ENCODE assay signal across 21 cellular contexts in genomic region chr11:17102447-17102846, GRCh38. TPM values are rescaled to one million over a fixed set of nuclear protein-coding genes. Genes with fewer than 3 reads are reported as not detected.
A peak's percentile ranks its signal among the peaks of the same experiment; 100 is the strongest.
DNase-seq lines count a peak whose midpoint lies in the region; ATAC-seq and TF ChIP-seq lines count a peak whose summit lies in the region.
"Had no signal": no experiment of that assay in that cellular context is flagged by ENCODE, and none has a peak within 500 bp of the region (broad histone marks: within the 10 kb centered on the region; RNA-seq: fewer than 3 reads in every experiment).

No MANE protein-coding gene starts in this region.

- TF ChIP-seq CTCF in choroid plexus epithelial cell (conservative IDR thresholded peaks at IDR 0.05; ENCODE audit: low read depth, low read length) = no peak
- no peak for TF ChIP-seq CTCF in ovary (IDR thresholded peaks at IDR 0.05)

- no peak overlapping the region for H3K4me3 ChIP-seq in choroid plexus epithelial cell (ENCODE audit: low read depth, low read length)
- H3K4me3 ChIP-seq in ovary = no peak overlapping the region
- H3K4me3 ChIP-seq: Peyer's patch had no signal

- WGBS in ovary, 3 donors = 79 to 86% (median 80%) methylated on average over 5 of the region's 5 CpGs

- no peaks in the 10 kb centered on the region for H3K4me1 ChIP-seq in ovary (ENCODE audit: insufficient read depth)
- H3K4me1 ChIP-seq: Peyer's patch had no signal

- no peaks in the 10 kb centered on the region for H3K36me3 ChIP-seq in ovary

- no peaks in the 10 kb centered on the region for H3K27me3 ChIP-seq in ovary
- H3K27me3 ChIP-seq: Peyer's patch had no signal

- TF ChIP-seq POLR2A in ovary (IDR thresholded peaks at IDR 0.05) = no peak

- DNase-seq in GM04504 (ENCODE audit: low read depth) (peak; percentile 13), NAMALWA (ENCODE audit: low spot score) (peak; percentile 8), choroid plexus epithelial cell (ENCODE audit: low read depth) (peak; percentile 18), lung microvascular endothelial cell (ENCODE audit: low read depth in 2 of 2) (peak; percentile 14 to 25), ovary (no peak)
- DNase-seq: AML-193; C1 segment of cervical spinal cord; Calu3; CD8-positive, alpha-beta memory T cell; DMS153; H9; Kasumi-1; NCI-H1105 treated with DMSO at 0.1 percent for 48 hours; NCI-H2029 treated with DMSO at 0.1 percent for 48 hours; NCI-H524 treated with DMSO at 0.1 percent for 48 hours; NCI-H82; Peyer's patch; T-helper 1 cell had no signal

- no peaks in the 10 kb centered on the region for H3K9me3 ChIP-seq in ovary
- H3K9me3 ChIP-seq: Peyer's patch had no signal

- ATAC-seq in HG03439 (IDR thresholded peaks at IDR 0.05; ENCODE audit: unreplicated experiment) (no peak), GM19395 (IDR thresholded peaks at IDR 0.05; ENCODE audit: unreplicated experiment) (no peak)
- ATAC-seq: SK-N-SH treated with all-trans-retinoic acid at 6 μM for 48 hours had no signal

- H3K27ac ChIP-seq in ovary = no peak overlapping the region
- H3K27ac ChIP-seq: Peyer's patch had no signal

- intact Hi-C loops in ovary (cut with DNase I) = no loop called here

- no peak for TF ChIP-seq EP300 in ovary (IDR thresholded peaks at IDR 0.05)

RNA-seq across cellular contexts. Expression of gene RPS13, which starts 25.0 kb away (rescaled TPM):
- 1,169 and 1,233 TPM in 2 replicates for total RNA-seq in lung microvascular endothelial cell
- total RNA-seq in ovary = 1,000 to 10,000 TPM; 1,394 to 4,750 (median 1,901) TPM
- polyA plus RNA-seq in ovary = 1,000 to 10,000 TPM; 2,581 to 4,383 TPM

Comparison
In these comparisons a context has a peak if more than half of its experiments do, and no peak if none do; other contexts are left out.
1. DNase-seq: peak in GM04504 (single experiment), NAMALWA (single experiment), choroid plexus epithelial cell (single experiment) and lung microvascular endothelial cell (2 of 2); none in ovary (0 of 5).